9 cellular contexts compared by ENCODE assay signal in the genomic region with DNA sequence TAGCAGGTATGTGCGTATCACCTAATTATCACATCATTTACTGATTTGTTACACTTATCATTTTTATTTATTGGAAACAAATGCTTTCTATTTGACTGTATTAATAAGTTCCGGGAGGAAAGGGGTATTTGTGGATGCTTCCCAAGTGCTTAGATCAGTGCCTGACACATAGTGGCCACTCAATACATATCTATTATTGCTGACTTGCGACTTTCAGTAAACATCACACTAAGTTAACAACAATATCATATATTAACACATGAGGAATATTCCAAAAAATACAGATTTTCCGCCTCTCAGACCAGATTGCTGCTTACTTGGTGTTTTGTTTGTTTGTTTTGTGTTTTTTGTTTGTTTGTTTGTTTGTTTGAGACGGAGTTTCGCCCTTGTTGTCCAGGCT. TPM values are rescaled to one million over a fixed set of nuclear protein-coding genes. Genes with fewer than 3 reads are reported as not detected.
"Had no signal": no experiment of that assay in that cellular context is flagged by ENCODE, and none has a peak within 500 bp of the region (broad histone marks: within the 10 kb centered on the region; RNA-seq: fewer than 3 reads in every experiment).

No MANE protein-coding gene starts in this region.

- DNase-seq: H7, HCEC 1CT, Kasumi-1, KG1 had no signal

- H3K4me3 ChIP-seq: GM23338 had no signal

- H3K27ac ChIP-seq: HL-60 had no signal

- ATAC-seq: GM23338 had no signal

- H3K4me2 ChIP-seq: GM23338 had no signal

RNA-seq across cellular contexts. Expression of gene ZFP42, which starts 52.6 kb away (rescaled TPM):
- total RNA-seq: H4, HT1080 had no signal
- polyA plus RNA-seq: IgD-negative memory B cell had no signal
